Comparison of ENCODE assay signal across 25 cellular contexts in genomic region chr2:143533846-143534245, GRCh38.
"Had no signal": no experiment of that assay in that cellular context is flagged by ENCODE, and none has a peak within 500 bp of the region (broad histone marks: within the 10 kb centered on the region; RNA-seq: fewer than 3 reads in every experiment).

No MANE protein-coding gene starts in this region.

- ATAC-seq: activated CD8-positive, alpha-beta memory T cell treated with anti-CD3 and anti-CD28 coated beads, Interleukin-2, amount 10 ng/mL, durations not matched to agents 7 days and 5 days; gastrocnemius medialis; left cardiac atrium; sciatic nerve had no signal

- DNase-seq: activated CD4-positive, alpha-beta memory T cell treated with anti-CD3 and anti-CD28 coated beads, Interleukin-2, amount 10 ng/mL, durations not matched to agents 7 days and 5 days; activated CD4-positive, alpha-beta T cell treated with anti-CD3 and anti-CD28 coated beads, Interleukin-2, amount 10 ng/mL, durations not matched to agents 24 days and 14 days; activated CD4-positive, CD25-positive, alpha-beta regulatory T cell; activated CD8-positive, alpha-beta memory T cell treated with anti-CD3 and anti-CD28 coated beads, Interleukin-2, amount 10 ng/mL, durations not matched to agents 7 days and 5 days; activated gamma-delta T cell treated with Interleukin-2 at 50 U/mL for 16 hours; activated T-cell treated with anti-CD3 and anti-CD28 coated beads for 4 hours; adrenal gland; brain microvascular endothelial cell; caudate nucleus; dorsolateral prefrontal cortex; esophagus squamous epithelium; gastrocnemius medialis; head of caudate nucleus; left cardiac atrium; occipital lobe; small intestine; stimulated activated CD4-positive, alpha-beta T cell treated with anti-CD3 and anti-CD28 coated beads, Interleukin-2, amount 100 ng/mL, for 24 hours; substantia nigra; tibial artery had no signal

- H3K9me3 ChIP-seq: adrenal gland, ascending aorta, esophagus squamous epithelium, gastrocnemius medialis, tibial artery had no signal

- H3K4me1 ChIP-seq: adrenal gland, ascending aorta, esophagus squamous epithelium, gastrocnemius medialis, tibial artery had no signal

- H3K36me3 ChIP-seq: adrenal gland, ascending aorta, brain microvascular endothelial cell, esophagus squamous epithelium, gastrocnemius medialis, tibial artery had no signal

- H3K27ac Mint-ChIP-seq: activated CD4-positive, alpha-beta memory T cell treated with anti-CD3 and anti-CD28 coated beads, Interleukin-2, amount 10 ng/mL, durations not matched to agents 7 days and 5 days; activated CD4-positive, alpha-beta T cell treated with anti-CD3 and anti-CD28 coated beads, Interleukin-2, amount 10 ng/mL, durations not matched to agents 24 days and 14 days; activated CD8-positive, alpha-beta memory T cell treated with anti-CD3 and anti-CD28 coated beads, Interleukin-2, amount 10 ng/mL, durations not matched to agents 7 days and 5 days; stimulated activated naive CD8-positive, alpha-beta T cell treated with anti-CD3 and anti-CD28 coated beads, Interleukin-15, Interleukin-2, amounts not matched to agents 100 ng/mL and 50 ng/mL, for 24 hours; T-helper 1 cell treated with Interleukin-12 subunit alpha and Interleukin-12 subunit beta and Interleukin-4 antibody, amounts not matched to agents 30 μg/mL and 1 μg/mL, for 36 hours had no signal

- H3K4me3 ChIP-seq: adrenal gland, ascending aorta, dorsolateral prefrontal cortex, esophagus squamous epithelium, gastrocnemius medialis, tibial artery had no signal

- H3K27me3 Mint-ChIP-seq: activated CD4-positive, alpha-beta memory T cell treated with anti-CD3 and anti-CD28 coated beads, Interleukin-2, amount 10 ng/mL, durations not matched to agents 7 days and 5 days; activated CD4-positive, alpha-beta T cell treated with anti-CD3 and anti-CD28 coated beads, Interleukin-2, amount 10 ng/mL, durations not matched to agents 24 days and 14 days; activated CD8-positive, alpha-beta memory T cell treated with anti-CD3 and anti-CD28 coated beads, Interleukin-2, amount 10 ng/mL, durations not matched to agents 7 days and 5 days; activated naive CD8-positive, alpha-beta T cell; stimulated activated naive CD8-positive, alpha-beta T cell treated with anti-CD3 and anti-CD28 coated beads, Interleukin-15, Interleukin-2, amounts not matched to agents 100 ng/mL and 50 ng/mL, for 24 hours had no signal

- H3K27me3 ChIP-seq: adrenal gland, ascending aorta, brain microvascular endothelial cell, dorsolateral prefrontal cortex, esophagus squamous epithelium, gastrocnemius medialis, tibial artery had no signal

- H3K27ac ChIP-seq: adrenal gland, ascending aorta, brain microvascular endothelial cell, dorsolateral prefrontal cortex, esophagus squamous epithelium, gastrocnemius medialis, tibial artery had no signal

- H3K4me3 Mint-ChIP-seq: activated CD4-positive, alpha-beta memory T cell treated with anti-CD3 and anti-CD28 coated beads, Interleukin-2, amount 10 ng/mL, durations not matched to agents 7 days and 5 days; activated CD4-positive, alpha-beta T cell treated with anti-CD3 and anti-CD28 coated beads, Interleukin-2, amount 10 ng/mL, durations not matched to agents 24 days and 14 days; activated CD8-positive, alpha-beta memory T cell treated with anti-CD3 and anti-CD28 coated beads, Interleukin-2, amount 10 ng/mL, durations not matched to agents 7 days and 5 days; activated naive CD8-positive, alpha-beta T cell; nephron; stimulated activated naive CD8-positive, alpha-beta T cell treated with anti-CD3 and anti-CD28 coated beads, Interleukin-15, Interleukin-2, amounts not matched to agents 100 ng/mL and 50 ng/mL, for 24 hours; T-helper 1 cell treated with Interleukin-12 subunit alpha and Interleukin-12 subunit beta and Interleukin-4 antibody, amounts not matched to agents 30 μg/mL and 1 μg/mL, for 36 hours had no signal
